In the genomic region with DNA sequence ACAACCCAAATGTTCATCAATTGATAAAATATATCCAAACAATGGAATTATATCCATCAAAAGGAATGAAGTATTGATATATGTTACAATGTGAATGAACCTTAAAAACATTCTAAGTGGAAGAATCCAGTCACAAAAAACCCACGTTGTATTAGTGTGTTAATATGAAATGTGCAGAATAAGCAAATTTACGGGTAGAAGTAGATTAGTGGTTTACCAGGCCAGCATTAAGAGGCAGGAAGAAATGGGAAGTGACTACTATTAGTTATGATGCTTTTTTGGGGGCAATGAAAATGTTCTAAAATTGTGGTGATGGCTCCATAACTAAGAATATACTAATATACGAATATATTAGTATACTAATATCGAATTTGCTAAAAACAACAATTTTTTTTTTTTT, we compare ENCODE assay signal across 2 cellular contexts.
TF ChIP-seq lines count a peak whose summit lies in the region.

No MANE protein-coding gene starts in this region.

TF ChIP-seq in IMR-90, 13 proteins besides CTCF, POLR2A, EP300 and RAD21:
- TF ChIP-seq MAFK (IDR thresholded peaks at IDR 0.05; ENCODE audit: low read depth, low read length) (peak; percentile 89), BHLHE40 (IDR thresholded peaks at IDR 0.05; ENCODE audit: low read depth, low read length) (no peak)

TF ChIP-seq in K562, 482 proteins besides CTCF, POLR2A, EP300 and RAD21:
- TF ChIP-seq MAFK (IDR thresholded peaks at IDR 0.05; ENCODE audit: low read length) (peak; percentile 65; the same call in 1 of the 2 replicates), MAFF (IDR thresholded peaks at IDR 0.05; ENCODE audit: low read length) (peak; percentile 58), HLTF (IDR thresholded peaks at IDR 0.05) (no peak), MAFG (tag; conservative IDR thresholded peaks at IDR 0.05) (peak; percentile 42), ZNF766 (CRISPR knock-in tag; conservative IDR thresholded peaks at IDR 0.05) (no peak), ZNF316 (IDR thresholded peaks at IDR 0.05) (peak; percentile 80), CBX1 (IDR thresholded peaks at IDR 0.05; ENCODE audit: low read depth) (no peak), LEF1 (IDR thresholded peaks at IDR 0.05) (no peak), C11orf30 (IDR thresholded peaks at IDR 0.05; ENCODE audit: low read depth) (peak; percentile 65), E2F3 (CRISPR knock-in tag; IDR thresholded peaks at IDR 0.05) (no peak)
- TF ChIP-seq, protein P1, sequence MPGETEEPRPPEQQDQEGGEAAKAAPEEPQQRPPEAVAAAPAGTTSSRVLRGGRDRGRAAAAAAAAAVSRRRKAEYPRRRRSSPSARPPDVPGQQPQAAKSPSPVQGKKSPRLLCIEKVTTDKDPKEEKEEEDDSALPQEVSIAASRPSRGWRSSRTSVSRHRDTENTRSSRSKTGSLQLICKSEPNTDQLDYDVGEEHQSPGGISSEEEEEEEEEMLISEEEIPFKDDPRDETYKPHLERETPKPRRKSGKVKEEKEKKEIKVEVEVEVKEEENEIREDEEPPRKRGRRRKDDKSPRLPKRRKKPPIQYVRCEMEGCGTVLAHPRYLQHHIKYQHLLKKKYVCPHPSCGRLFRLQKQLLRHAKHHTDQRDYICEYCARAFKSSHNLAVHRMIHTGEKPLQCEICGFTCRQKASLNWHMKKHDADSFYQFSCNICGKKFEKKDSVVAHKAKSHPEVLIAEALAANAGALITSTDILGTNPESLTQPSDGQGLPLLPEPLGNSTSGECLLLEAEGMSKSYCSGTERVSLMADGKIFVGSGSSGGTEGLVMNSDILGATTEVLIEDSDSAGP (CRISPR knock-in tag; IDR thresholded peaks at IDR 0.05), result no peak
- TF ChIP-seq, protein P2, sequence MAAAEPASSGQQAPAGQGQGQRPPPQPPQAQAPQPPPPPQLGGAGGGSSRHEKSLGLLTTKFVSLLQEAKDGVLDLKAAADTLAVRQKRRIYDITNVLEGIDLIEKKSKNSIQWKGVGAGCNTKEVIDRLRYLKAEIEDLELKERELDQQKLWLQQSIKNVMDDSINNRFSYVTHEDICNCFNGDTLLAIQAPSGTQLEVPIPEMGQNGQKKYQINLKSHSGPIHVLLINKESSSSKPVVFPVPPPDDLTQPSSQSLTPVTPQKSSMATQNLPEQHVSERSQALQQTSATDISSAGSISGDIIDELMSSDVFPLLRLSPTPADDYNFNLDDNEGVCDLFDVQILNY (CRISPR knock-in tag; IDR thresholded peaks at IDR 0.05), result no peak
TF ChIP-seq in K562: peak in this region for 5.
